Comparison of ENCODE assay signal across 1 cellular context in the genomic region with DNA sequence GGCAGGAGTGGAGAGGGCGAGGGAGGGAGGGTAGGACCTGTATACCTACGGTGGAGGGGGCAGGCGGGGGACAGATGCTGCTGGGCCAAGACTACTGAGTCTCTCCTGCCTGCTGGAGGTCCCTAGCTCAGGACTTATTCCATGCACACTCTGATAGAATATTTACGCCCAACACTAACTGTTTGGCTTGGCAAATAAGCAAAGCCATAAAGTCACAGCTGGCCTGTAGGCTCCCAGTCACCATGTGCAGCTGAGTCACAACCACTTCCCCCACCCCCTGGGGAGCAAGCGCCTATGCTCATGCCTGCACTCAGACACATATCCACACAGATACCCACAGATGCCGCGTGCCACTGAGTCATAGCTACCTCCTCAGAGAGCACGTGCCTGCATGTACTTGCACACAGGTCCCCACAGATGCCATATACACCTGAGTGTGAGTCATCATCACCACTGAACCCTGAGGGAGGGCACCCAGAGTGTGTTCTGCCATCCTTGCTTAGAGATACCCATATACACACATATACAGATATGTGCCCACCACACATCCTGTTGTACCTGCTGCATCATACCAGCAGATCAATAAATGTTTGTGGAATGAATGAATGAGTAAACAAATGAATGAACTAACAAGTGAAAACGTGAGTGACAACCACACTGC.
TF ChIP-seq lines count a peak whose summit lies in the region.

No MANE protein-coding gene starts in this region.

TF ChIP-seq in GM23338, 12 proteins besides CTCF, POLR2A, EP300 and RAD21 (continued from another document):
- TF ChIP-seq, protein P1, sequence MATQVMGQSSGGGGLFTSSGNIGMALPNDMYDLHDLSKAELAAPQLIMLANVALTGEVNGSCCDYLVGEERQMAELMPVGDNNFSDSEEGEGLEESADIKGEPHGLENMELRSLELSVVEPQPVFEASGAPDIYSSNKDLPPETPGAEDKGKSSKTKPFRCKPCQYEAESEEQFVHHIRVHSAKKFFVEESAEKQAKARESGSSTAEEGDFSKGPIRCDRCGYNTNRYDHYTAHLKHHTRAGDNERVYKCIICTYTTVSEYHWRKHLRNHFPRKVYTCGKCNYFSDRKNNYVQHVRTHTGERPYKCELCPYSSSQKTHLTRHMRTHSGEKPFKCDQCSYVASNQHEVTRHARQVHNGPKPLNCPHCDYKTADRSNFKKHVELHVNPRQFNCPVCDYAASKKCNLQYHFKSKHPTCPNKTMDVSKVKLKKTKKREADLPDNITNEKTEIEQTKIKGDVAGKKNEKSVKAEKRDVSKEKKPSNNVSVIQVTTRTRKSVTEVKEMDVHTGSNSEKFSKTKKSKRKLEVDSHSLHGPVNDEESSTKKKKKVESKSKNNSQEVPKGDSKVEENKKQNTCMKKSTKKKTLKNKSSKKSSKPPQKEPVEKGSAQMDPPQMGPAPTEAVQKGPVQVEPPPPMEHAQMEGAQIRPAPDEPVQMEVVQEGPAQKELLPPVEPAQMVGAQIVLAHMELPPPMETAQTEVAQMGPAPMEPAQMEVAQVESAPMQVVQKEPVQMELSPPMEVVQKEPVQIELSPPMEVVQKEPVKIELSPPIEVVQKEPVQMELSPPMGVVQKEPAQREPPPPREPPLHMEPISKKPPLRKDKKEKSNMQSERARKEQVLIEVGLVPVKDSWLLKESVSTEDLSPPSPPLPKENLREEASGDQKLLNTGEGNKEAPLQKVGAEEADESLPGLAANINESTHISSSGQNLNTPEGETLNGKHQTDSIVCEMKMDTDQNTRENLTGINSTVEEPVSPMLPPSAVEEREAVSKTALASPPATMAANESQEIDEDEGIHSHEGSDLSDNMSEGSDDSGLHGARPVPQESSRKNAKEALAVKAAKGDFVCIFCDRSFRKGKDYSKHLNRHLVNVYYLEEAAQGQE (IDR thresholded peaks at IDR 0.05; ENCODE audit: unreplicated experiment) = no peak
- TF ChIP-seq POLR2AphosphoS5 (IDR thresholded peaks at IDR 0.05; ENCODE audit: low read depth) = no peak
- TF ChIP-seq EZH2phosphoT487 (IDR thresholded peaks at IDR 0.05; ENCODE audit: unreplicated experiment) = no peak
- TF ChIP-seq ZNF114 (CRISPR knock-in tag; IDR thresholded peaks at IDR 0.05) = no peak
